ENCODE assay signal across 16 cellular contexts in genomic region chr1:223652436-223652901, GRCh38. TPM values are rescaled to one million over a fixed set of nuclear protein-coding genes. Genes with fewer than 3 reads are reported as not detected.
A peak's percentile ranks its signal among the peaks of the same experiment; 100 is the strongest.
DNase-seq lines count a peak whose midpoint lies in the region; ATAC-seq and TF ChIP-seq lines count a peak whose summit lies in the region.
"Had no signal": no experiment of that assay in that cellular context is flagged by ENCODE, and none has a peak within 500 bp of the region (broad histone marks: within the 10 kb centered on the region; RNA-seq: fewer than 3 reads in every experiment).

No MANE protein-coding gene starts in this region.

- ATAC-seq in gastrocnemius medialis: peak in 1 of 2 donors; percentile 29
- ATAC-seq: activated naive CD4-positive, alpha-beta T cell treated with anti-CD3 and anti-CD28 coated beads, Interleukin-2, amount 50 U/mL, for 72 hours; gastroesophageal sphincter; left lung; natural killer cell had no signal

- intact Hi-C loops in gastrocnemius medialis (cut with DNase I; ENCODE audit: low total_unique reads): no loop called here

- H3K4me3 ChIP-seq in Jurkat, Clone E6-1 (ENCODE audit: low read length): peak overlapping the region; percentile 10; the same call in 1 of the 2 replicates
- no peak overlapping the region for H3K4me3 ChIP-seq in gastrocnemius medialis
- H3K4me3 ChIP-seq: gastroesophageal sphincter, left lung, suprapubic skin had no signal

- H3K9me3 ChIP-seq in gastrocnemius medialis: no peaks in the 10 kb centered on the region
- H3K9me3 ChIP-seq: gastroesophageal sphincter, left lung, suprapubic skin had no signal

- H3K27me3 ChIP-seq in gastrocnemius medialis: no peaks in the 10 kb centered on the region
- H3K27me3 ChIP-seq: gastroesophageal sphincter, left lung, suprapubic skin had no signal

- in situ Hi-C loops in gastrocnemius medialis (cut with MboI; ENCODE audit: low sequenced_read_pairs in 4 of 4): no loop called here

- DNase-seq in Jurkat, Clone E6-1 (ENCODE audit: low read depth, low spot score): peak; percentile 78
- peak; percentile 19 for DNase-seq in SW480 (ENCODE audit: low spot score)
- peak; percentile 89 for DNase-seq in foreskin melanocyte
- DNase-seq in gastrocnemius medialis: peak in 1 of 2 donors; percentile 27
- DNase-seq in cerebellar cortex (ENCODE audit: low spot score): no peak
- DNase-seq in activated gamma-delta T cell treated with Interleukin-2 at 50 U/mL for 16 hours: no peak
- DNase-seq in dermis blood vessel endothelial cell: no peak
- DNase-seq: left lung, natural killer cell, NCI-H1930, small intestine, T-helper 2 cell had no signal

- H3K27ac ChIP-seq in gastrocnemius medialis: peak overlapping the region in 3 of 4 donors; percentile 77 to 83 (median 81)
- H3K27ac ChIP-seq: gastroesophageal sphincter, left lung, suprapubic skin had no signal

- H3K4me1 ChIP-seq in gastrocnemius medialis: peaks cover 23 to 45% of the 10 kb centered on the region in 2 donors
- H3K4me1 ChIP-seq: gastroesophageal sphincter, left lung had no signal

- TF ChIP-seq CTCF in gastrocnemius medialis (IDR thresholded peaks at IDR 0.05 in 4 of 5, conservative IDR thresholded peaks at IDR 0.05 in 1 of 5): no peak

- H3K36me3 ChIP-seq in gastrocnemius medialis: no peaks in the 10 kb centered on the region
- H3K36me3 ChIP-seq: gastroesophageal sphincter, suprapubic skin had no signal

- TF ChIP-seq POLR2A in gastrocnemius medialis (IDR thresholded peaks at IDR 0.05): no peak

RNA-seq across cellular contexts. Expression of gene CAPN8, which starts 13.0 kb away (rescaled TPM):
- polyA plus RNA-seq in Jurkat, Clone E6-1 (2012; ENCODE audit: insufficient read depth, insufficient read length): not detected
- total RNA-seq in gastrocnemius medialis (under 1 TPM in 2 of 4 donors, not detected in 2; 0.46 to 0.85 TPM), dermis blood vessel endothelial cell (not detected in 2 replicates)
- total RNA-seq: activated naive CD4-positive, alpha-beta T cell treated with anti-CD3 and anti-CD28 coated beads, Interleukin-2, amount 50 U/mL, for 72 hours; dermis microvascular lymphatic vessel endothelial cell had no signal

RNA-seq across cellular contexts. Expression of gene CAPN2, which starts 59.9 kb away (rescaled TPM):
- not detected for polyA plus RNA-seq in Jurkat, Clone E6-1 (2012; ENCODE audit: insufficient read depth, insufficient read length)
- total RNA-seq in gastrocnemius medialis (100 to 1,000 TPM in 2 of 4 donors, 10 to 100 TPM in 2; 42.6 to 141 (median 89.4) TPM), dermis blood vessel endothelial cell (159 and 248 TPM in 2 replicates)

Comparison
In these comparisons a context has a peak if more than half of its experiments do, and no peak if none do; other contexts are left out.
1. DNase-seq: peak in Jurkat, Clone E6-1 (single experiment), SW480 (single experiment) and foreskin melanocyte (single experiment); none in cerebellar cortex (single experiment), activated gamma-delta T cell treated with Interleukin-2 at 50 U/mL for 16 hours (single experiment) and dermis blood vessel endothelial cell (single experiment).